Comparison of ENCODE assay signal across 12 cellular contexts in the genomic region with DNA sequence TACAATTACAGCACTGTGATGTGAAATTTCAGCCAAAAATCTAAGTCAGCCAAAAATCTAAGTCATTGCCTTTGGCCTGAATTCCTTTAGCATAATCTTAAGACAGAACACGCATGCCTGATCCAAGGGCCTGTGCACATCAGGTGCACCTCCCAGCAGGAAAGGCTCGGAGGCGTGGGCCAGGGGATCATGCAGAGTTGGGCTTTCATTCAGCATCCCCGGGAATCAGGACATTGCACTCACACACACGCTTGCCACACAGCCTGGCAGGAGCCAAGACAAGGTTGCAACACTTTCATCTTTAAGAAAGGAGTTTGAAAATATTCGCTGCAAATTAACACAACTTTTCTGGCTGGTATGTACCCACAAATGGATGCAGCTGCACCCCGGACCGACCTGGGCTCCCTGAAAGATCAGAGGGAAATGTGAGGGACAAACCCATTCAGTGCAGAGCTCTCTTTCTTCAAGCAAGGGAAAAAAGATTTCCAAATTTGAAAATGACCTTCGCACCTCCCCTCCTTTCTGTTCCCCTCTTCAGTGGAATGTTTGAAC. TPM values are rescaled to one million over a fixed set of nuclear protein-coding genes. Genes with fewer than 3 reads are reported as not detected.
DNase-seq lines count a peak whose midpoint lies in the region; ATAC-seq and TF ChIP-seq lines count a peak whose summit lies in the region.
"Had no signal": no experiment of that assay in that cellular context is flagged by ENCODE, and none has a peak within 500 bp of the region (broad histone marks: within the 10 kb centered on the region; RNA-seq: fewer than 3 reads in every experiment).

No MANE protein-coding gene starts in this region.

- CTCF ChIA-PET in RWPE1 (lab: Yijun Ruan, JAX) = no interaction called here

- no peaks in the 10 kb centered on the region for H3K4me1 ChIP-seq in GM23338 (ENCODE audit: insufficient read depth)
- H3K4me1 ChIP-seq: SJSA1, tibial artery had no signal

- POLR2A ChIA-PET in RWPE1 (lab: Yijun Ruan, JAX; ENCODE audit: low non-redundant PET) = no interaction called here

- H3K27ac ChIP-seq in GM23338 (ENCODE audit: low read depth) (no peak overlapping the region), RWPE1 (peak overlapping the region; percentile 85)
- H3K27ac ChIP-seq: SJSA1, tibial artery had no signal

- H3K9me2 ChIP-seq in GM23338 (ENCODE audit: insufficient read depth) = no peaks in the 10 kb centered on the region

- H3K27me3 Mint-ChIP-seq in GM23338 (ENCODE audit: insufficient read depth, low read depth, poor library complexity) = peaks cover 13% of the 10 kb centered on the region
- H3K27me3 Mint-ChIP-seq in osteocyte (ENCODE audit: unreplicated experiment) = peaks cover 47% of the 10 kb centered on the region

- H3F3A ChIP-seq in GM23338 (replicated peaks; ENCODE audit: low read depth) = no peaks in the 10 kb centered on the region

- TF ChIP-seq CTCF in GM23338 (conservative IDR thresholded peaks at IDR 0.05; ENCODE audit: low read depth in 2 of 2) (no peak), RWPE1 (conservative IDR thresholded peaks at IDR 0.05; ENCODE audit: low read depth) (no peak), osteocyte (IDR thresholded peaks at IDR 0.05) (no peak)

- no peaks in the 10 kb centered on the region for H3K27me3 ChIP-seq in GM23338 (ENCODE audit: insufficient read depth)

- no peaks in the 10 kb centered on the region for H3K79me2 ChIP-seq in GM23338 (replicated peaks; ENCODE audit: insufficient read depth)

- no peaks in the 10 kb centered on the region; the same call in 2 of the 3 replicates for H3K9me3 Mint-ChIP-seq in GM23338
- no peaks in the 10 kb centered on the region for H3K9me3 Mint-ChIP-seq in osteocyte (ENCODE audit: unreplicated experiment)
- H3K9me3 Mint-ChIP-seq: activated naive CD4-positive, alpha-beta T cell treated with anti-CD3 and anti-CD28 coated beads for 36 hours had no signal

- no peak overlapping the region for H3K4me3 ChIP-seq in GM23338
- H3K4me3 ChIP-seq: GM12878, SJSA1, tibial artery had no signal

- H3K36me3 Mint-ChIP-seq in GM23338 (ENCODE audit: low read depth) = no peaks in the 10 kb centered on the region; the same call in 2 of the 3 replicates
- H3K36me3 Mint-ChIP-seq in osteocyte (ENCODE audit: unreplicated experiment) = no peaks in the 10 kb centered on the region

- DNase-seq in GM23338 (ENCODE audit: low spot score) = no peak
- DNase-seq in RWPE1 (ENCODE audit: low spot score) = no peak
- peak; percentile 49 for DNase-seq in fibroblast of gingiva (ENCODE audit: low read depth)
- DNase-seq in osteocyte (ENCODE audit: extremely low spot score, unreplicated experiment) = peak; percentile 75
- DNase-seq in activated T-cell treated with anti-CD3 and anti-CD28 coated beads for 4 hours = no peak
- no peak for DNase-seq in NCI-H345 (lab: John Stamatoyannopoulos, UW)
- DNase-seq in NCI-H526 treated with DMSO at 0.1 percent for 48 hours (lab: John Stamatoyannopoulos, UW) = no peak
- no peak for DNase-seq in MV-4-11 (lab: John Stamatoyannopoulos, UW)
- DNase-seq: activated naive CD4-positive, alpha-beta T cell treated with anti-CD3 and anti-CD28 coated beads for 36 hours; tibial artery had no signal

- H3K36me3 ChIP-seq in GM23338 (ENCODE audit: insufficient read depth) = no peaks in the 10 kb centered on the region
- H3K36me3 ChIP-seq: SJSA1, tibial artery had no signal

- H3K4me1 Mint-ChIP-seq in GM23338 (peaks cover 8% of the 10 kb centered on the region), osteocyte (ENCODE audit: unreplicated experiment) (peaks cover 10% of the 10 kb centered on the region)

- no peaks in the 10 kb centered on the region for H4K20me1 ChIP-seq in GM23338 (replicated peaks; ENCODE audit: insufficient read depth)

- H3K4me3 Mint-ChIP-seq in GM23338 (no peak overlapping the region), osteocyte (ENCODE audit: unreplicated experiment) (no peak overlapping the region)
- H3K4me3 Mint-ChIP-seq: activated naive CD4-positive, alpha-beta T cell treated with anti-CD3 and anti-CD28 coated beads for 36 hours had no signal

- ATAC-seq in GM23338 = no peak
- ATAC-seq: GM12878 had no signal

- peak overlapping the region; percentile 87 for H2AFZ ChIP-seq in GM23338

- H3K27ac Mint-ChIP-seq in GM23338 = no peak overlapping the region; the same call in 1 of the 2 replicates
- no peak overlapping the region for H3K27ac Mint-ChIP-seq in osteocyte (ENCODE audit: unreplicated experiment)
- H3K27ac Mint-ChIP-seq: activated naive CD4-positive, alpha-beta T cell treated with anti-CD3 and anti-CD28 coated beads for 36 hours had no signal

- H3K4me2 ChIP-seq in GM23338 = no peak overlapping the region

TF ChIP-seq in GM23338, 12 proteins besides CTCF, POLR2A, EP300 and RAD21:
- TF ChIP-seq POLR2AphosphoS5 (IDR thresholded peaks at IDR 0.05; ENCODE audit: low read depth) = no peak
- no peak for TF ChIP-seq EZH2 (IDR thresholded peaks at IDR 0.05; ENCODE audit: low read depth, unreplicated experiment)
- no peak for TF ChIP-seq CREB1 (CRISPR knock-in tag; IDR thresholded peaks at IDR 0.05; ENCODE audit: low read depth)
- no peak for TF ChIP-seq JUNB (IDR thresholded peaks at IDR 0.05; ENCODE audit: unreplicated experiment)
- TF ChIP-seq STAT1 (IDR thresholded peaks at IDR 0.05; ENCODE audit: unreplicated experiment) = no peak
- TF ChIP-seq EZH2phosphoT487 (IDR thresholded peaks at IDR 0.05; ENCODE audit: unreplicated experiment) = no peak
- no peak for TF ChIP-seq NANOG (IDR thresholded peaks at IDR 0.05; ENCODE audit: borderline replicate concordance)

RNA-seq across cellular contexts. Expression of a gene that starts 48.8 kb away (rescaled TPM):
- total RNA-seq in GM23338 (2014; rRNA removed; shearing (Covaris generic)) = 7.6 and 11.7 TPM in 2 replicates
- 8.5 and 8.6 TPM in 2 replicates for polyA plus RNA-seq in GM23338 (2016; fragmentation: Nextera tagmentation; extraction: Ambion mirVana)
- total RNA-seq in osteocyte = 34.6 and 39.9 TPM in 2 replicates

RNA-seq across cellular contexts. Expression of a gene that starts 48.8 kb away (rescaled TPM):
- total RNA-seq in GM23338 (2014; rRNA removed; shearing (Covaris generic)) = 2.8 and 3.3 TPM in 2 replicates
- 1.6 and 4.4 TPM in 2 replicates for polyA plus RNA-seq in GM23338 (2016; fragmentation: Nextera tagmentation; extraction: Ambion mirVana)
- total RNA-seq in osteocyte = 1.4 and 3.0 TPM in 2 replicates

Comparison
In these comparisons a context has a peak if more than half of its experiments do, and no peak if none do; other contexts are left out.
1. DNase-seq: peak in fibroblast of gingiva (single experiment) and osteocyte (single experiment); none in GM23338 (single experiment), RWPE1 (single experiment), activated T-cell treated with anti-CD3 and anti-CD28 coated beads for 4 hours (single experiment), NCI-H345 (single experiment), NCI-H526 treated with DMSO at 0.1 percent for 48 hours (single experiment) and MV-4-11 (single experiment).